8 cellular contexts compared by ENCODE assay signal in genomic region chr4:153204247-153205027, GRCh38. TPM values are rescaled to one million over a fixed set of nuclear protein-coding genes. Genes with fewer than 3 reads are reported as not detected.
DNase-seq lines count a peak whose midpoint lies in the region; ATAC-seq and TF ChIP-seq lines count a peak whose summit lies in the region.

TSS of gene TRIM2 (plus strand) at chr4:153204443. CDS start at chr4:153204531, 88 bp downstream.

- intact Hi-C loops in colonic mucosa (cut with DNase I), result loop anchor here (10.0 kb wide), 2 partner anchors 50 to 110 kb away; no protein-coding TSS in a partner anchor

- H3K27me3 ChIP-seq in colonic mucosa, result no peaks in the 10 kb centered on the region

- H3K9me3 ChIP-seq in colonic mucosa, result no peaks in the 10 kb centered on the region

- H3K9ac ChIP-seq in colonic mucosa (ENCODE audit: low read depth in 2 of 2, low read length in 2 of 2), result peak within 1 kb of the TSS; percentile 74 to 97

- no peak for ATAC-seq in activated T-cell treated with anti-CD3 and anti-CD28 coated beads, Interleukin-2, amount 50 U/mL, for 4 hours
- no peak for ATAC-seq in stimulated activated naive CD8-positive, alpha-beta T cell treated with anti-CD3 and anti-CD28 coated beads, Interleukin-15, amount 100 ng/mL, for 72 hours
- ATAC-seq in GM18858 (IDR thresholded peaks at IDR 0.05; ENCODE audit: unreplicated experiment), result no peak

- H3K36me3 Mint-ChIP-seq in activated T-cell treated with anti-CD3 and anti-CD28 coated beads, Interleukin-2, amount 50 U/mL, for 4 hours (ENCODE audit: insufficient read depth), result no peaks in the 10 kb centered on the region

- no peaks in the 10 kb centered on the region for H3K9me3 Mint-ChIP-seq in activated T-cell treated with anti-CD3 and anti-CD28 coated beads, Interleukin-2, amount 50 U/mL, for 4 hours
- no peaks in the 10 kb centered on the region for H3K9me3 Mint-ChIP-seq in stimulated activated naive CD8-positive, alpha-beta T cell treated with anti-CD3 and anti-CD28 coated beads, Interleukin-15, amount 100 ng/mL, for 72 hours

- H3K27ac ChIP-seq in colonic mucosa, result peak within 1 kb of the TSS; percentile 90

- no peak for TF ChIP-seq CTCF in colonic mucosa (IDR thresholded peaks at IDR 0.05)

- H3K27ac Mint-ChIP-seq in stimulated activated naive CD8-positive, alpha-beta T cell treated with anti-CD3 and anti-CD28 coated beads, Interleukin-15, amount 100 ng/mL, for 72 hours, result no peak within 1 kb of the TSS

- peak within 1 kb of the TSS; percentile 40 for H3K4me3 ChIP-seq in colonic mucosa

- no peaks in the 10 kb centered on the region for H3K4me1 ChIP-seq in colonic mucosa

- no peaks in the 10 kb centered on the region for H3K36me3 ChIP-seq in colonic mucosa

- H3K4me3 Mint-ChIP-seq in activated T-cell treated with anti-CD3 and anti-CD28 coated beads, Interleukin-2, amount 50 U/mL, for 4 hours, result peak within 1 kb of the TSS; percentile 25
- H3K4me3 Mint-ChIP-seq in stimulated activated naive CD8-positive, alpha-beta T cell treated with anti-CD3 and anti-CD28 coated beads, Interleukin-15, amount 100 ng/mL, for 72 hours, result peak within 1 kb of the TSS; percentile 39 to 58

- peaks cover 29% of the 10 kb centered on the region for H3K4me1 Mint-ChIP-seq in activated T-cell treated with anti-CD3 and anti-CD28 coated beads, Interleukin-2, amount 50 U/mL, for 4 hours (ENCODE audit: low read depth)
- peaks cover 35% of the 10 kb centered on the region for H3K4me1 Mint-ChIP-seq in stimulated activated naive CD8-positive, alpha-beta T cell treated with anti-CD3 and anti-CD28 coated beads, Interleukin-15, amount 100 ng/mL, for 72 hours

- peaks cover 2% of the 10 kb centered on the region for H3K27me3 Mint-ChIP-seq in activated T-cell treated with anti-CD3 and anti-CD28 coated beads, Interleukin-2, amount 50 U/mL, for 4 hours (ENCODE audit: low read depth)
- H3K27me3 Mint-ChIP-seq in stimulated activated naive CD8-positive, alpha-beta T cell treated with anti-CD3 and anti-CD28 coated beads, Interleukin-15, amount 100 ng/mL, for 72 hours, result peaks cover 5% of the 10 kb centered on the region

- DNase-seq in activated T-cell treated with anti-CD3 and anti-CD28 coated beads, Interleukin-2, amount 50 U/mL, for 4 hours, result no peak
- no peak for DNase-seq in activated T-cell treated with anti-CD3 and anti-CD28 coated beads, Interleukin-2, amount 50 U/mL, for 1 hour
- DNase-seq in NCI-H526 (lab: John Stamatoyannopoulos, UW) (peak; percentile 95 to 98), colonic mucosa (peak; percentile 92), kidney tubule cell (ENCODE audit: low spot score) (peak; percentile 88), activated gamma-delta T cell (lab: John Stamatoyannopoulos, UW) (no peak)
- DNase-seq in stimulated activated naive CD8-positive, alpha-beta T cell treated with anti-CD3 and anti-CD28 coated beads, Interleukin-15, amount 100 ng/mL, for 72 hours, result no peak

RNA-seq across cellular contexts. Expression of gene TRIM2, which starts in this region (rescaled TPM):
- total RNA-seq in activated T-cell treated with anti-CD3 and anti-CD28 coated beads, Interleukin-2, amount 50 U/mL, for 4 hours, result under 1 TPM; 0.34 to 0.94 (median 0.49) TPM
- total RNA-seq in colonic mucosa, result 100 to 1,000 TPM; 120 to 151 TPM

Comparison
In these comparisons a context has a peak if more than half of its experiments do, and no peak if none do; other contexts are left out.
1. RNA of gene TRIM2 (total RNA-seq): 120 to 151 TPM in colonic mucosa; 0.34 to 0.94 TPM in activated T-cell treated with anti-CD3 and anti-CD28 coated beads, Interleukin-2, amount 50 U/mL, for 4 hours; every median in the first group is over 10 times any median in the second.
2. DNase-seq: peak in NCI-H526 (2 of 2), colonic mucosa (single experiment) and kidney tubule cell (single experiment); none in activated T-cell treated with anti-CD3 and anti-CD28 coated beads, Interleukin-2, amount 50 U/mL, for 4 hours (single experiment), activated T-cell treated with anti-CD3 and anti-CD28 coated beads, Interleukin-2, amount 50 U/mL, for 1 hour (single experiment), stimulated activated naive CD8-positive, alpha-beta T cell treated with anti-CD3 and anti-CD28 coated beads, Interleukin-15, amount 100 ng/mL, for 72 hours (0 of 2) and activated gamma-delta T cell (single experiment).